1 cellular context compared by ENCODE assay signal in the genomic region with DNA sequence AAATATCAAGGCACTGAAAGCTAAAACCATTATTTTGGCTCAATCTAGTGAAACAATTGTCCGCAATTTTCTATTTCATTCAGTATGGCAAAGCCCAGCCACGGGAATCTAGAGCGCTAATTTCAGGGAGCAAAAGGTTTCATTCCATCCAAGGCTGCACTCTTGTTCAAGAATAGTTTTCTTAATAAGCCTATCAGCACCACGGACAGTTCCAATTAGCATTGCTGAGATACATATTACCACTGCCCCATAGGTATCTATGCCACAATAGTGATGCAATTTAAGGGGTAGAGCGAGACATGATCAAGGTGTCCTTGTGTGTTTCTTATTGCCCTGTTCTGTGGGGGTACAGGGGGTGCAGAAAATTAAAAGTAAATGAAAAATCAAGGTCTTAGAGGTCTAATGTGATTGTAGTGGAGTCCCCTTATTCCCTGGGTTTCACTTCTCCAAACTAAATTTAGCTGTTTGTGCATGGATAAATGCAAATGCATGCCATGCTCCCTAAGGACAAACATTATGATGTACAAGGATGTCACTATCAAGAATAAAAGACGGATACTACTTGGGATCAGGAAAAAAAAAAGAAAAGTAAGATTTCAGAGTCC.
TF ChIP-seq lines count a peak whose summit lies in the region.

No MANE protein-coding gene starts in this region.

TF ChIP-seq in HepG2, 621 proteins besides CTCF, POLR2A, EP300 and RAD21 (continued from another document):
- TF ChIP-seq, protein P1, sequence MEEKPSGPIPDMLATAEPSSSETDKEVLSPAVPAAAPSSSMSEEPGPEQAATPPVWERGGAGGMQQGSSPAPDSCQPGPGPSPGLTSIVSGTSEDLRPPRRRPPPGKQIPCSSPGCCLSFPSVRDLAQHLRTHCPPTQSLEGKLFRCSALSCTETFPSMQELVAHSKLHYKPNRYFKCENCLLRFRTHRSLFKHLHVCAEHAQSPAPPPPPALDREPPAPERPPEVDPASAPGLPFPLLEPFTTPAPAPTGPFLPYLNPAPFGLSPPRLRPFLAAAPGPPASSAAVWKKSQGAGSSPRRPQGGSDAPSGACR (CRISPR knock-in tag; IDR thresholded peaks at IDR 0.05): no peak
- TF ChIP-seq ZFAT (CRISPR knock-in tag; conservative IDR thresholded peaks at IDR 0.05) (no peak), ZMYM4 (CRISPR knock-in tag; IDR thresholded peaks at IDR 0.05) (no peak), ATF7 (IDR thresholded peaks at IDR 0.05) (no peak), ATF7 (CRISPR knock-in tag; IDR thresholded peaks at IDR 0.05) (no peak), SP4 (CRISPR knock-in tag; IDR thresholded peaks at IDR 0.05) (no peak)
